Comparison of ENCODE assay signal across 8 cellular contexts in genomic region chr22:36362077-36362476, GRCh38. TPM values are rescaled to one million over a fixed set of nuclear protein-coding genes. Genes with fewer than 3 reads are reported as not detected.
A peak's percentile ranks its signal among the peaks of the same experiment; 100 is the strongest.
DNase-seq lines count a peak whose midpoint lies in the region; ATAC-seq lines count a peak whose summit lies in the region.
"Had no signal": no experiment of that assay in that cellular context is flagged by ENCODE, and none has a peak within 500 bp of the region (broad histone marks: within the 10 kb centered on the region; RNA-seq: fewer than 3 reads in every experiment).

No MANE protein-coding gene starts in this region.

- H3K4me1 ChIP-seq in HUES48 (ENCODE audit: control insufficient read depth, insufficient read depth, low read length): peaks cover 68% of the 10 kb centered on the region

- peak overlapping the region; percentile 96 for H3K27ac Mint-ChIP-seq in activated naive CD8-positive, alpha-beta T cell
- H3K27ac Mint-ChIP-seq in stimulated activated effector memory CD8-positive, alpha-beta T cell treated with anti-CD3 and anti-CD28 coated beads, Interleukin-12 subunit alpha, Interleukin-12 subunit beta, amount 100 ng/mL, for 72 hours: peak overlapping the region; percentile 85

- H3K9ac ChIP-seq in HUES48 (ENCODE audit: low read depth, low read length): no peak overlapping the region

- peaks cover 9% of the 10 kb centered on the region for H3K36me3 Mint-ChIP-seq in activated naive CD8-positive, alpha-beta T cell
- H3K36me3 Mint-ChIP-seq in stimulated activated effector memory CD8-positive, alpha-beta T cell treated with anti-CD3 and anti-CD28 coated beads, Interleukin-12 subunit alpha, Interleukin-12 subunit beta, amount 100 ng/mL, for 72 hours: peaks cover 99% of the 10 kb centered on the region

- H3K4me3 ChIP-seq in HUES48 (ENCODE audit: low read depth, low read length): no peak overlapping the region

- intact Hi-C loops in left colon (cut with DNase I, micrococcal nuclease): no loop called here

- H3K9me3 ChIP-seq in HUES48 (ENCODE audit: control insufficient read depth, insufficient read depth, low read length): no peaks in the 10 kb centered on the region

- H3K9me3 Mint-ChIP-seq in activated naive CD8-positive, alpha-beta T cell (ENCODE audit: low read depth): no peaks in the 10 kb centered on the region
- H3K9me3 Mint-ChIP-seq in stimulated activated effector memory CD8-positive, alpha-beta T cell treated with anti-CD3 and anti-CD28 coated beads, Interleukin-12 subunit alpha, Interleukin-12 subunit beta, amount 100 ng/mL, for 72 hours: no peaks in the 10 kb centered on the region

- ATAC-seq in left colon (peak; percentile 28), HG03139 (IDR thresholded peaks at IDR 0.05; ENCODE audit: unreplicated experiment) (no peak)
- no peak for ATAC-seq in stimulated activated effector memory CD8-positive, alpha-beta T cell treated with anti-CD3 and anti-CD28 coated beads, Interleukin-12 subunit alpha, Interleukin-12 subunit beta, amount 100 ng/mL, for 72 hours

- peak overlapping the region; percentile 84 for H3K4me3 Mint-ChIP-seq in activated naive CD8-positive, alpha-beta T cell
- H3K4me3 Mint-ChIP-seq in stimulated activated effector memory CD8-positive, alpha-beta T cell treated with anti-CD3 and anti-CD28 coated beads, Interleukin-12 subunit alpha, Interleukin-12 subunit beta, amount 100 ng/mL, for 72 hours: peak overlapping the region; percentile 99

- peak overlapping the region; percentile 38 for H3K27ac ChIP-seq in HUES48 (ENCODE audit: low read depth, low read length)

- no peaks in the 10 kb centered on the region for H3K27me3 ChIP-seq in HUES48 (ENCODE audit: control insufficient read depth, insufficient read depth, low read length)

- H3K27me3 Mint-ChIP-seq in activated naive CD8-positive, alpha-beta T cell: no peaks in the 10 kb centered on the region

- H3K4me1 Mint-ChIP-seq in activated naive CD8-positive, alpha-beta T cell (ENCODE audit: low read depth): peaks cover 95% of the 10 kb centered on the region
- H3K4me1 Mint-ChIP-seq in stimulated activated effector memory CD8-positive, alpha-beta T cell treated with anti-CD3 and anti-CD28 coated beads, Interleukin-12 subunit alpha, Interleukin-12 subunit beta, amount 100 ng/mL, for 72 hours: peaks cover 100% of the 10 kb centered on the region

- DNase-seq in left colon (no peak), NCI-H1930 (lab: John Stamatoyannopoulos, UW) (no peak)
- no peak for DNase-seq in stimulated activated effector memory CD8-positive, alpha-beta T cell treated with anti-CD3 and anti-CD28 coated beads, Interleukin-12 subunit alpha, Interleukin-12 subunit beta, amount 100 ng/mL, for 72 hours (ENCODE audit: low spot score in 2 of 2)
- no peak for DNase-seq in stimulated activated CD4-positive, alpha-beta T cell treated with anti-CD3 and anti-CD28 coated beads, Interleukin-2, amount 100 ng/mL, for 48 hours
- DNase-seq: NCI-H1105 had no signal

- H3K36me3 ChIP-seq in HUES48 (ENCODE audit: control insufficient read depth, insufficient read depth, low read length): no peaks in the 10 kb centered on the region

RNA-seq across cellular contexts. Expression of gene MYH9, which starts 25.7 kb away (rescaled TPM):
- total RNA-seq in left colon: 100 to 1,000 TPM; 581 to 641 TPM
